Comparison of ENCODE assay signal across 8 cellular contexts in the genomic region with DNA sequence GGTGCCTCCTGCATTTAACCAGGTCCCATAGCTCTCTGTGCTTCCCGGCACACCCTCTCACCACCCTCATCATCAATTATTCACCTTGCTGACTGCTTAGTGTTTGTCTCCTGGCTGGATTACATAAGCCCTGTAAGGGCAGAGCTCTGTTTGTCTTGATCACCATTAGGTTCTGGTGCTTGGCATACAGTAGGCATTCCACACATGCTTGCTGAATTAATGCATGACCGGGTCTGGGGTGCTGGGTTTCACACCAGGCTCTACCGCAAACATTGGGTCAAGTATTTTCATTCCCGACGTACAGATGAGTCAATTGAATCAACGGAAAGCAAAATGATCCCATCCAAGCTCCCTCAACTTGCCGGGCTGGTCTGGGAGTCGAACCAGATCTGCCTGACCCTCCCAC. TPM values are rescaled to one million over a fixed set of nuclear protein-coding genes. Genes with fewer than 3 reads are reported as not detected.
A peak's percentile ranks its signal among the peaks of the same experiment; 100 is the strongest.
DNase-seq lines count a peak whose midpoint lies in the region; FAIRE-seq and TF ChIP-seq lines count a peak whose summit lies in the region.

No MANE protein-coding gene starts in this region.

- peak overlapping the region; percentile 68 for H3K27ac ChIP-seq in CD8-positive, alpha-beta memory T cell (ENCODE audit: low read depth, low read length)

- H3K4me1 ChIP-seq in CD8-positive, alpha-beta memory T cell (ENCODE audit: insufficient read depth, low read length), result peaks cover 45% of the 10 kb centered on the region

- peak overlapping the region; percentile 68 for H3K4me3 ChIP-seq in CD8-positive, alpha-beta memory T cell (ENCODE audit: low read length)

- peaks cover 1 to 17% (median 5%) of the 10 kb centered on the region in 3 donors for H3K36me3 Mint-ChIP-seq in CD8-positive, alpha-beta memory T cell
- peaks cover 12% of the 10 kb centered on the region for H3K36me3 Mint-ChIP-seq in endothelial cell (ENCODE audit: low read depth, unreplicated experiment)

- no peak for TF ChIP-seq CTCF in endothelial cell (IDR thresholded peaks at IDR 0.05; ENCODE audit: unreplicated experiment)

- H3K27me3 ChIP-seq in CD8-positive, alpha-beta memory T cell (ENCODE audit: insufficient read depth, low read length, poor library complexity, severe bottlenecking), result no peaks in the 10 kb centered on the region

- peak; percentile 83 for FAIRE-seq in HTR-8/SVneo (lab: Jason Lieb, UNC)

- no peaks in the 10 kb centered on the region for H3K9me3 ChIP-seq in CD8-positive, alpha-beta memory T cell (ENCODE audit: low read length)

- CTCF ChIA-PET in CD8-positive, alpha-beta memory T cell (lab: Charles Lee), result interaction anchor here (0.6 to 5.3 kb wide), 8 partner anchors 12 to 63 kb away, joined by 3 to 22 read pairs (median 7); a partner anchor contains a TSS

- peak overlapping the region; percentile 84 to 93 (median 89) for H3K4me3 Mint-ChIP-seq in CD8-positive, alpha-beta memory T cell
- H3K4me3 Mint-ChIP-seq in endothelial cell (ENCODE audit: unreplicated experiment), result no peak overlapping the region

- no peaks in the 10 kb centered on the region for H3K27me3 Mint-ChIP-seq in CD8-positive, alpha-beta memory T cell
- H3K27me3 Mint-ChIP-seq in endothelial cell (ENCODE audit: unreplicated experiment), result peaks cover 6% of the 10 kb centered on the region

- H3K36me3 ChIP-seq in CD8-positive, alpha-beta memory T cell (ENCODE audit: insufficient read depth, low read length), result no peaks in the 10 kb centered on the region

- DNase-seq in CD8-positive, alpha-beta memory T cell, result no peak
- DNase-seq in HTR-8/SVneo (ENCODE audit: insufficient read length, low spot score), result peak; percentile 39
- peak; percentile 6 for DNase-seq in amniotic epithelial cell (ENCODE audit: low read depth)
- peak; percentile 43 to 74 for DNase-seq in lung microvascular endothelial cell (ENCODE audit: low read depth in 2 of 2)
- DNase-seq in NCI-H748 treated with DMSO at 0.1 percent for 48 hours (lab: John Stamatoyannopoulos, UW), result no peak
- DNase-seq in NCI-H1092 treated with DMSO at 0.1 percent for 48 hours (lab: John Stamatoyannopoulos, UW), result no peak
- no peak for DNase-seq in endothelial cell (ENCODE audit: low spot score)
- no peak for DNase-seq in SKM-1 treated with dmso at 0.1 percent for 144 hours (lab: John Stamatoyannopoulos, UW; ENCODE audit: unreplicated experiment)

- H3K9me3 Mint-ChIP-seq in CD8-positive, alpha-beta memory T cell, result no peaks in the 10 kb centered on the region
- peaks cover 26% of the 10 kb centered on the region for H3K9me3 Mint-ChIP-seq in endothelial cell (ENCODE audit: unreplicated experiment)

- H3K27ac Mint-ChIP-seq in CD8-positive, alpha-beta memory T cell, result peak overlapping the region; percentile 94 to 99 (median 97)
- H3K27ac Mint-ChIP-seq in endothelial cell (ENCODE audit: unreplicated experiment), result no peak overlapping the region

- peaks cover 49 to 69% (median 65%) of the 10 kb centered on the region in 3 donors for H3K4me1 Mint-ChIP-seq in CD8-positive, alpha-beta memory T cell
- no peaks in the 10 kb centered on the region for H3K4me1 Mint-ChIP-seq in endothelial cell (ENCODE audit: unreplicated experiment)

- POLR2A ChIA-PET in CD8-positive, alpha-beta memory T cell (lab: Charles Lee), result interaction anchor here (1.0 to 2.8 kb wide), 6 partner anchors 14 to 63 kb away, joined by 3 to 32 read pairs (median 4); a partner anchor contains a TSS

RNA-seq across cellular contexts. Expression of a gene that starts 28.5 kb away (rescaled TPM):
- 10 to 100 TPM; 51.9 to 52.9 TPM for total RNA-seq in CD8-positive, alpha-beta memory T cell
- polyA plus RNA-seq in CD8-positive, alpha-beta memory T cell, result 28.4 TPM
- total RNA-seq in lung microvascular endothelial cell, result 0.22 TPM in 1 of 2 replicates, not detected in the other
- total RNA-seq in endothelial cell (ENCODE audit: unreplicated experiment), result not detected

RNA-seq across cellular contexts. Expression of a gene that starts 33.8 kb away (rescaled TPM):
- total RNA-seq in CD8-positive, alpha-beta memory T cell, result 10 to 100 TPM; 21.3 TPM
- polyA plus RNA-seq in CD8-positive, alpha-beta memory T cell, result 40.6 TPM
- total RNA-seq in lung microvascular endothelial cell, result 2.2 and 3.0 TPM in 2 replicates
- 1.5 TPM for total RNA-seq in endothelial cell (ENCODE audit: unreplicated experiment)

Comparison
In these comparisons a context has a peak if more than half of its experiments do, and no peak if none do; other contexts are left out.
1. DNase-seq: peak in HTR-8/SVneo (single experiment), amniotic epithelial cell (single experiment) and lung microvascular endothelial cell (2 of 2); none in CD8-positive, alpha-beta memory T cell (0 of 5), NCI-H748 treated with DMSO at 0.1 percent for 48 hours (single experiment), NCI-H1092 treated with DMSO at 0.1 percent for 48 hours (single experiment), endothelial cell (single experiment) and SKM-1 treated with dmso at 0.1 percent for 144 hours (single experiment).
2. RNA of a gene that starts 28.5 kb away (total RNA-seq): 51.9 to 52.9 TPM in CD8-positive, alpha-beta memory T cell; not detected in endothelial cell (single experiment) and 0.22 TPM in lung microvascular endothelial cell; every median in the first group is over 10 times any median in the second.